In the genomic region with DNA sequence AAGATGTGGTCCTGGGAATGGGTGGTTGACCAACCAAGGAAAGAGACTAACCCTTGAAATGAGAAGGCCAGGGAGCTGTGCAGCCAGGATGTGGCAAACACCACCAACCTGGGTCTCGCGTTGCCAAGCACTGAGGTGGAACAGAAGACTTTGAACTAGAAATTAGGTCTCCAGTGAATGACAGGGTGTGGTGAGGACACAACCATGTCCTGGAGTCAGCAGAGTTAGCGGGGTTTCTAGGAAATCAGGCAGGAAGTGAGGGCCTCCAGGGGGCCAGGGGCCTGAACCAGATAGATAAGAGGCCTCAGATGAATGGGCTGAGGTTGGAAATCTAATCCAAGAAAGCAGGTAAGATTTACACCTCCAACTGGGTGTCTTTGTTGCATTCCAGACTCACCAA, we compare ENCODE assay signal across 15 cellular contexts.
A peak's percentile ranks its signal among the peaks of the same experiment; 100 is the strongest.
DNase-seq lines count a peak whose midpoint lies in the region; ATAC-seq and TF ChIP-seq lines count a peak whose summit lies in the region.
"Had no signal": no experiment of that assay in that cellular context is flagged by ENCODE, and none has a peak within 500 bp of the region (broad histone marks: within the 10 kb centered on the region; RNA-seq: fewer than 3 reads in every experiment).

No MANE protein-coding gene starts in this region.

- no peaks in the 10 kb centered on the region for H3K27me3 Mint-ChIP-seq in activated T-cell treated with anti-CD3 and anti-CD28 coated beads, Interleukin-2, amount 50 U/mL, for 24 hours
- no peaks in the 10 kb centered on the region for H3K27me3 Mint-ChIP-seq in chondrocyte (ENCODE audit: low read depth)
- H3K27me3 Mint-ChIP-seq: progenitor cell of endocrine pancreas had no signal

- no peak overlapping the region for H3K27ac ChIP-seq in Karpas-422 (ENCODE audit: low read length)
- H3K27ac ChIP-seq: thyroid gland had no signal

- H2AFZ ChIP-seq in Karpas-422 (ENCODE audit: low read length): no peak overlapping the region

- DNase-seq in activated T-cell treated with anti-CD3 and anti-CD28 coated beads, Interleukin-2, amount 50 U/mL, for 24 hours: peak; percentile 36
- DNase-seq in activated T-cell treated with anti-CD3 and anti-CD28 coated beads for 4 hours: no peak
- peak; percentile 63 for DNase-seq in UCSD-AML1 (lab: John Stamatoyannopoulos, UW; ENCODE audit: unreplicated experiment)
- DNase-seq in chondrocyte (ENCODE audit: low spot score): no peak
- no peak for DNase-seq in stimulated activated effector memory CD8-positive, alpha-beta T cell treated with anti-CD3 and anti-CD28 coated beads, Interleukin-12 subunit alpha, Interleukin-12 subunit beta, amount 100 ng/mL, for 72 hours (ENCODE audit: low spot score in 2 of 2)
- DNase-seq in hippocampal formation (lab: John Stamatoyannopoulos, UW): no peak
- no peak for DNase-seq in Karpas-422
- DNase-seq: ACHN; EL; NCI-H2029; NK-92 treated with Interleukin-12 subunit alpha and Interleukin-12 subunit beta, amount 100 ng/mL, for 24 hours had no signal

- no peaks in the 10 kb centered on the region for H3K9me2 ChIP-seq in Karpas-422 (replicated peaks; ENCODE audit: insufficient read depth, low read length)

- H3K9me3 Mint-ChIP-seq in activated T-cell treated with anti-CD3 and anti-CD28 coated beads, Interleukin-2, amount 50 U/mL, for 24 hours: no peaks in the 10 kb centered on the region
- peaks cover 46% of the 10 kb centered on the region for H3K9me3 Mint-ChIP-seq in chondrocyte (ENCODE audit: low read depth)
- no peaks in the 10 kb centered on the region for H3K9me3 Mint-ChIP-seq in stimulated activated effector memory CD8-positive, alpha-beta T cell treated with anti-CD3 and anti-CD28 coated beads, Interleukin-12 subunit alpha, Interleukin-12 subunit beta, amount 100 ng/mL, for 72 hours

- H3K4me1 Mint-ChIP-seq in activated T-cell treated with anti-CD3 and anti-CD28 coated beads, Interleukin-2, amount 50 U/mL, for 24 hours (ENCODE audit: low read depth): peaks cover 31% of the 10 kb centered on the region
- H3K4me1 Mint-ChIP-seq in chondrocyte (ENCODE audit: low read depth): peaks cover 82% of the 10 kb centered on the region
- peaks cover 31% of the 10 kb centered on the region for H3K4me1 Mint-ChIP-seq in stimulated activated effector memory CD8-positive, alpha-beta T cell treated with anti-CD3 and anti-CD28 coated beads, Interleukin-12 subunit alpha, Interleukin-12 subunit beta, amount 100 ng/mL, for 72 hours
- H3K4me1 Mint-ChIP-seq: mesothelial cell of epicardium had no signal

- H3K9ac ChIP-seq in Karpas-422 (ENCODE audit: low read length): no peak overlapping the region

- no peaks in the 10 kb centered on the region for H3K79me2 ChIP-seq in Karpas-422 (ENCODE audit: low read length)

- TF ChIP-seq CTCF in chondrocyte (IDR thresholded peaks at IDR 0.05): no peak

- H3K36me3 ChIP-seq in Karpas-422 (ENCODE audit: insufficient read depth, low read length): no peaks in the 10 kb centered on the region
- H3K36me3 ChIP-seq: thyroid gland had no signal

- no peak overlapping the region for H3K4me2 ChIP-seq in Karpas-422 (ENCODE audit: low read depth, low read length, poor library complexity, severe bottlenecking)

- H3K4me1 ChIP-seq in Karpas-422 (ENCODE audit: low read length): no peaks in the 10 kb centered on the region

- H3K9me3 ChIP-seq in Karpas-422 (ENCODE audit: low read length): no peaks in the 10 kb centered on the region
- H3K9me3 ChIP-seq: thyroid gland had no signal

- no peaks in the 10 kb centered on the region for H4K20me1 ChIP-seq in Karpas-422 (ENCODE audit: insufficient read depth, low read depth, low read length)

- H3K27me3 ChIP-seq in Karpas-422 (ENCODE audit: low read length): no peaks in the 10 kb centered on the region
- H3K27me3 ChIP-seq: thyroid gland had no signal

- H3K36me3 Mint-ChIP-seq in activated T-cell treated with anti-CD3 and anti-CD28 coated beads, Interleukin-2, amount 50 U/mL, for 24 hours (ENCODE audit: low read depth): no peaks in the 10 kb centered on the region
- peaks cover 14% of the 10 kb centered on the region for H3K36me3 Mint-ChIP-seq in chondrocyte (ENCODE audit: low read depth)
- H3K36me3 Mint-ChIP-seq in stimulated activated effector memory CD8-positive, alpha-beta T cell treated with anti-CD3 and anti-CD28 coated beads, Interleukin-12 subunit alpha, Interleukin-12 subunit beta, amount 100 ng/mL, for 72 hours: no peaks in the 10 kb centered on the region

- no peak overlapping the region for H3K4me3 ChIP-seq in Karpas-422 (ENCODE audit: low read length)
- H3K4me3 ChIP-seq: thyroid gland had no signal

- peak overlapping the region; percentile 31 for H3K27ac Mint-ChIP-seq in activated T-cell treated with anti-CD3 and anti-CD28 coated beads, Interleukin-2, amount 50 U/mL, for 24 hours
- H3K27ac Mint-ChIP-seq in chondrocyte (ENCODE audit: unreplicated experiment): peak overlapping the region; percentile 45
- peak overlapping the region; percentile 60 for H3K27ac Mint-ChIP-seq in stimulated activated effector memory CD8-positive, alpha-beta T cell treated with anti-CD3 and anti-CD28 coated beads, Interleukin-12 subunit alpha, Interleukin-12 subunit beta, amount 100 ng/mL, for 72 hours
- H3K27ac Mint-ChIP-seq: mesothelial cell of epicardium, progenitor cell of endocrine pancreas had no signal

- peak; percentile 91 for ATAC-seq in stimulated activated effector memory CD8-positive, alpha-beta T cell treated with anti-CD3 and anti-CD28 coated beads, Interleukin-12 subunit alpha, Interleukin-12 subunit beta, amount 100 ng/mL, for 72 hours
- ATAC-seq in GM18861 (IDR thresholded peaks at IDR 0.05; ENCODE audit: unreplicated experiment): no peak

- no peak overlapping the region for H3K4me3 Mint-ChIP-seq in activated T-cell treated with anti-CD3 and anti-CD28 coated beads, Interleukin-2, amount 50 U/mL, for 24 hours
- no peak overlapping the region for H3K4me3 Mint-ChIP-seq in chondrocyte (ENCODE audit: unreplicated experiment)
- peak overlapping the region; percentile 28 for H3K4me3 Mint-ChIP-seq in stimulated activated effector memory CD8-positive, alpha-beta T cell treated with anti-CD3 and anti-CD28 coated beads, Interleukin-12 subunit alpha, Interleukin-12 subunit beta, amount 100 ng/mL, for 72 hours
- H3K4me3 Mint-ChIP-seq: mesothelial cell of epicardium had no signal

Comparison
In these comparisons a context has a peak if more than half of its experiments do, and no peak if none do; other contexts are left out.
1. DNase-seq: peak in activated T-cell treated with anti-CD3 and anti-CD28 coated beads, Interleukin-2, amount 50 U/mL, for 24 hours (single experiment) and UCSD-AML1 (single experiment); none in activated T-cell treated with anti-CD3 and anti-CD28 coated beads for 4 hours (single experiment), chondrocyte (single experiment), stimulated activated effector memory CD8-positive, alpha-beta T cell treated with anti-CD3 and anti-CD28 coated beads, Interleukin-12 subunit alpha, Interleukin-12 subunit beta, amount 100 ng/mL, for 72 hours (0 of 2), hippocampal formation (0 of 2) and Karpas-422 (single experiment).
2. Peak in every context shown above with its lines, with median percentiles within 50 percentile points of each other: H3K27ac Mint-ChIP-seq.